In genomic region chr5:96197767-96198166, GRCh38 we compare ENCODE assay signal across 7 cellular contexts.
DNase-seq lines count a peak whose midpoint lies in the region; ATAC-seq and TF ChIP-seq lines count a peak whose summit lies in the region.
"Not testable (repeated sequence)": the region's sequence is repeated elsewhere in the genome, so short reads cannot be mapped to it uniquely, and the experiment has no call there.

No MANE protein-coding gene starts in this region.

- H2BK5ac ChIP-seq in IMR-90 (ENCODE audit: low read depth, low read length, poor library complexity, severe bottlenecking), result not testable (repeated sequence)

- not testable (repeated sequence) for H3K4ac ChIP-seq in IMR-90 (ENCODE audit: low read depth, low read length)

- H3K9ac ChIP-seq in IMR-90 (ENCODE audit: low read depth, low read length), result not testable (repeated sequence)
- peak overlapping the region; percentile 61 for H3K9ac ChIP-seq in adipocyte (ENCODE audit: low read length)

- POLR2A ChIA-PET in Caco-2 (lab: Charles Lee); IMR-90 (lab: Charles Lee; ENCODE audit: unreplicated experiment): not testable (repeated sequence)

- H4K91ac ChIP-seq in IMR-90 (ENCODE audit: insufficient read depth, low read depth, low read length), result not testable (repeated sequence)

- not testable (repeated sequence) for TF ChIP-seq CTCF in Caco-2 (IDR thresholded peaks at IDR 0.05; ENCODE audit: insufficient read depth in 1 of 2, low read depth in 1 of 2, low read length in 1 of 2, severe bottlenecking in 1 of 2, unreplicated experiment in 1 of 2); IMR-90 (conservative IDR thresholded peaks at IDR 0.05; ENCODE audit: low read depth, low read length); lower lobe of right lung (IDR thresholded peaks at IDR 0.05); mucosa of descending colon (IDR thresholded peaks at IDR 0.05); stomach (IDR thresholded peaks at IDR 0.05)

- not testable (repeated sequence) for H3K4me3 Mint-ChIP-seq in Caco-2 (ENCODE audit: unreplicated experiment)

- not testable (repeated sequence) for H3K36me3 ChIP-seq in Caco-2 (ENCODE audit: control insufficient read depth, insufficient read depth, low read length); IMR-90 (ENCODE audit: control insufficient read depth, insufficient read depth, low read length); adipocyte (ENCODE audit: control insufficient read depth, insufficient read depth, low read length, severe bottlenecking); lower lobe of right lung; mucosa of descending colon (ENCODE audit: low read depth); stomach

- H3K9me1 ChIP-seq in IMR-90 (ENCODE audit: insufficient read depth, low read length), result not testable (repeated sequence)

- not testable (repeated sequence) for H4K8ac ChIP-seq in IMR-90 (ENCODE audit: low read depth in 2 of 2, low read length in 2 of 2)

- not testable (repeated sequence) for H3K9me3 Mint-ChIP-seq in Caco-2 (ENCODE audit: unreplicated experiment)

- intact Hi-C loops in Caco-2 (cut with micrococcal nuclease; ENCODE audit: unreplicated experiment); IMR-90 (cut with micrococcal nuclease); lower lobe of right lung (cut with DNase I); mucosa of descending colon (cut with DNase I, micrococcal nuclease); stomach (cut with DNase I; ENCODE audit: low total_unique reads): not testable (repeated sequence)

- BruUV-seq in Caco-2 (replicated peaks; lab: Mats Ljungman, UMichigan); IMR-90 (replicated peaks; lab: Mats Ljungman, UMichigan): not testable (repeated sequence)

- not testable (repeated sequence) for H2BK20ac ChIP-seq in IMR-90 (ENCODE audit: low read depth, low read length)

- H3K56ac ChIP-seq in IMR-90 (ENCODE audit: extremely low read depth, insufficient read depth, low read length), result not testable (repeated sequence)

- H2BK120ac ChIP-seq in IMR-90 (ENCODE audit: low read depth, low read length), result not testable (repeated sequence)

- H3K36me3 Mint-ChIP-seq in Caco-2 (ENCODE audit: insufficient read depth, unreplicated experiment), result not testable (repeated sequence)

- not testable (repeated sequence) for ATAC-seq in IMR-90 (ENCODE audit: low read depth); lower lobe of right lung
- ATAC-seq in esophagus mucosa, result peak; percentile 69
- peak; percentile 20 for ATAC-seq in mucosa of descending colon

- CTCF ChIA-PET in Caco-2 (lab: Charles Lee); IMR-90 (lab: Yijun Ruan, JAX): not testable (repeated sequence)

- not testable (repeated sequence) for H3K14ac ChIP-seq in IMR-90 (replicated peaks; ENCODE audit: low read depth, low read length)

- TF ChIP-seq EP300 in stomach (IDR thresholded peaks at IDR 0.05), result not testable (repeated sequence)

- not testable (repeated sequence) for H2BK15ac ChIP-seq in IMR-90 (ENCODE audit: low read depth, low read length)

- H3K4me1 Mint-ChIP-seq in Caco-2 (ENCODE audit: low read depth, unreplicated experiment), result peaks cover 37% of the 10 kb centered on the region

- TF ChIP-seq RAD21 in IMR-90 (IDR thresholded peaks at IDR 0.05; ENCODE audit: low read length), result not testable (repeated sequence)

- not testable (repeated sequence) for H3K27ac ChIP-seq in IMR-90 (ENCODE audit: insufficient read depth, low read length)
- peak overlapping the region; percentile 42 for H3K27ac ChIP-seq in lower lobe of right lung
- peak overlapping the region in 3 of 5 donors; percentile 10 to 75 (median 61) for H3K27ac ChIP-seq in stomach

- H3K4me1 ChIP-seq in Caco-2, result peaks cover 45% of the 10 kb centered on the region
- not testable (repeated sequence) for H3K4me1 ChIP-seq in IMR-90 (ENCODE audit: control insufficient read depth, insufficient read depth, low read length); lower lobe of right lung
- H3K4me1 ChIP-seq in adipocyte (ENCODE audit: control insufficient read depth, insufficient read depth, low read length), result peaks cover 62% of the 10 kb centered on the region
- H3K4me1 ChIP-seq in mucosa of descending colon (ENCODE audit: low read depth), result peaks cover 24% of the 10 kb centered on the region
- peaks cover 0 to 70% (median 25%) of the 10 kb centered on the region in 4 donors for H3K4me1 ChIP-seq in stomach

- not testable (repeated sequence) for TF ChIP-seq POLR2A in IMR-90 (IDR thresholded peaks at IDR 0.05; ENCODE audit: low read depth, low read length); stomach (IDR thresholded peaks at IDR 0.05)

- H3K27me3 ChIP-seq in Caco-2 (replicated peaks; ENCODE audit: control insufficient read depth, insufficient read depth, low read length); IMR-90 (ENCODE audit: control insufficient read depth, insufficient read depth, low read length); adipocyte (replicated peaks; ENCODE audit: control insufficient read depth, insufficient read depth, low read length); lower lobe of right lung (ENCODE audit: low read depth); stomach: not testable (repeated sequence)

- H2AK5ac ChIP-seq in IMR-90 (ENCODE audit: low read depth, low read length), result not testable (repeated sequence)

- H2AK9ac ChIP-seq in IMR-90 (replicated peaks; ENCODE audit: low read depth, low read length, poor library complexity), result not testable (repeated sequence)

- peak overlapping the region; percentile 69 for H3K27ac Mint-ChIP-seq in Caco-2 (ENCODE audit: unreplicated experiment)

- H2AFZ ChIP-seq in IMR-90 (replicated peaks; ENCODE audit: low read length, poor library complexity), result not testable (repeated sequence)

- not testable (repeated sequence) for DNase-seq in Caco-2; IMR-90; adipocyte (ENCODE audit: low read depth); lower lobe of right lung; mucosa of descending colon; stomach

- H3K23ac ChIP-seq in IMR-90 (ENCODE audit: low read depth, low read length), result not testable (repeated sequence)

- H4K5ac ChIP-seq in IMR-90 (ENCODE audit: low read depth, low read length), result peak overlapping the region; percentile 63; the same call in 1 of the 2 replicates

- H3K79me1 ChIP-seq in IMR-90 (ENCODE audit: low read depth in 1 of 2, low read length in 2 of 2), result not testable (repeated sequence)

- not testable (repeated sequence) for H3K4me2 ChIP-seq in IMR-90 (ENCODE audit: low read depth, low read length)

- H3K27me3 Mint-ChIP-seq in Caco-2 (ENCODE audit: insufficient read depth, unreplicated experiment), result not testable (repeated sequence)

- not testable (repeated sequence) for H3K9me3 ChIP-seq in Caco-2; IMR-90 (ENCODE audit: control insufficient read depth, insufficient read depth, low read length); adipocyte (ENCODE audit: control insufficient read depth, low read length); lower lobe of right lung; mucosa of descending colon; stomach

- peak overlapping the region; percentile 43; the same call in 1 of the 2 replicates for H3K18ac ChIP-seq in IMR-90 (ENCODE audit: low read depth, low read length)

- in situ Hi-C loops in IMR-90 (cut with MboI; ENCODE audit: low sequenced_read_pairs), result not testable (repeated sequence)

- not testable (repeated sequence) for H4K20me1 ChIP-seq in IMR-90 (ENCODE audit: insufficient read depth, low read length)

- dilution Hi-C loops in IMR-90 (cut with HindIII; ENCODE audit: low sequenced_read_pairs, unreplicated experiment), result not testable (repeated sequence)

- not testable (repeated sequence) for H3K4me3 ChIP-seq in Caco-2 (ENCODE audit: low read depth, low read length); IMR-90 (ENCODE audit: insufficient read depth, low read depth, low read length); adipocyte (ENCODE audit: low read length); lower lobe of right lung; mucosa of descending colon; stomach

- WGBS in IMR-90 (ENCODE audit: extremely low coverage in 2 of 2, insufficient read length in 1 of 2), 2 experiments, result no CpG with 5 or more reads among the region's 3 CpGs
- WGBS in stomach, 5 donors, result 85 to 98% (median 95%) methylated on average over 3 of the region's 3 CpGs
